In the genomic region with DNA sequence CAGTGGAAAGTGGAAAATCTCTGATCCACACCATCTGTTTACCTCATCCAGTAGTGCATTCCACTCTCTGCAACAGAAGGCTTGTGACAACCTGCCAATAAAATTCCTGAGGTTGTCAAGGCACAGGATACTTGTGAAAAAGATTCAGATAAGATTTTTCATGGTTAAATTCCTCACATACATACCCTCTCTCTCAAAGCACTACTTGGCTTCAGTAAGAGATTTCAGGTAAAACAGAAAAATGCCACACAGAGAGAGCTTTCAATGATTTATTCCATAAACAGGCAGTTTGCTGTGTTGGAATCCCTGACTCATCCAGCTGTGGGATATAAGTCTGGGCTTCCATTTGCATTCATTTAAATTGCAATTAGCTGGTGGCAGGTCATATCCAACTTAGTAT, we compare ENCODE assay signal across 13 cellular contexts.
DNase-seq lines count a peak whose midpoint lies in the region; ATAC-seq and TF ChIP-seq lines count a peak whose summit lies in the region.
"Had no signal": no experiment of that assay in that cellular context is flagged by ENCODE, and none has a peak within 500 bp of the region (broad histone marks: within the 10 kb centered on the region; RNA-seq: fewer than 3 reads in every experiment).

No MANE protein-coding gene starts in this region.

- H3K36me3 ChIP-seq in HCT116 (ENCODE audit: control insufficient read depth in 1 of 2, insufficient read depth in 2 of 2, low read length in 2 of 2) (no peaks in the 10 kb centered on the region), ascending aorta (no peaks in the 10 kb centered on the region)

- H3K9me3 ChIP-seq in HCT116 (ENCODE audit: control insufficient read depth in 1 of 2, insufficient read depth in 1 of 2, low read depth in 1 of 2, low read length in 2 of 2) (no peaks in the 10 kb centered on the region), ascending aorta (no peaks in the 10 kb centered on the region)
- H3K9me3 ChIP-seq: testis had no signal

- peak overlapping the region; percentile 44 for H3K27ac Mint-ChIP-seq in type B pancreatic cell
- H3K27ac Mint-ChIP-seq: brain, nephron had no signal

- TF ChIP-seq CTCF in HCT116 (IDR thresholded peaks at IDR 0.05 in 2 of 3, conservative IDR thresholded peaks at IDR 0.05 in 1 of 3; ENCODE audit: borderline replicate concordance in 1 of 3, insufficient read depth in 1 of 3, low read depth in 2 of 3, low read length in 2 of 3): no peak
- TF ChIP-seq CTCF in fibroblast of the aortic adventitia (IDR thresholded peaks at IDR 0.05; ENCODE audit: insufficient read depth, low read length): no peak
- TF ChIP-seq CTCF in type B pancreatic cell (conservative IDR thresholded peaks at IDR 0.05): no peak
- TF ChIP-seq CTCF in ascending aorta (IDR thresholded peaks at IDR 0.05): no peak

- peaks cover 10% of the 10 kb centered on the region for H3K9me3 Mint-ChIP-seq in type B pancreatic cell

- TF ChIP-seq POLR2A in HCT116 (IDR thresholded peaks at IDR 0.05; ENCODE audit: borderline replicate concordance, extremely low read depth, insufficient read depth, insufficient read length): no peak

- H3K4me1 ChIP-seq in HCT116 (ENCODE audit: control insufficient read depth in 1 of 2, insufficient read depth in 2 of 2, low read length in 2 of 2) (peaks cover 19 to 33% of the 10 kb centered on the region in 2 experiments), ascending aorta (peaks cover 0 to 16% of the 10 kb centered on the region in 2 donors)
- H3K4me1 ChIP-seq: testis had no signal

- H3K4me2 ChIP-seq in HCT116 (ENCODE audit: low read length): peak overlapping the region; percentile 28

- H3K36me3 Mint-ChIP-seq in type B pancreatic cell: no peaks in the 10 kb centered on the region
- H3K36me3 Mint-ChIP-seq: brain had no signal

- H3K27ac ChIP-seq in HCT116 (ENCODE audit: low read depth, low read length) (peak overlapping the region; percentile 37; the same call in 1 of the 2 replicates), ascending aorta (no peak overlapping the region)
- H3K27ac ChIP-seq: testis had no signal

- H3K4me3 ChIP-seq in HCT116 (replicated peaks in 1 of 2; ENCODE audit: low read depth in 1 of 2, low read length in 2 of 2): no peak overlapping the region
- H3K4me3 ChIP-seq in fibroblast of the aortic adventitia (ENCODE audit: low read depth, low read length): no peak overlapping the region
- H3K4me3 ChIP-seq in ascending aorta: no peak overlapping the region
- H3K4me3 ChIP-seq: testis had no signal

- intact Hi-C loops in HCT116 (cut with micrococcal nuclease): no loop called here
- intact Hi-C loops in ascending aorta (cut with DNase I): no loop called here

- POLR2A ChIA-PET in HCT116 (lab: Charles Lee): no interaction called here

- no peaks in the 10 kb centered on the region for H3K27me3 Mint-ChIP-seq in type B pancreatic cell

- peaks cover 5% of the 10 kb centered on the region for H3K4me1 Mint-ChIP-seq in type B pancreatic cell (ENCODE audit: unreplicated experiment)
- H3K4me1 Mint-ChIP-seq: brain had no signal

- H4K20me1 ChIP-seq in HCT116 (ENCODE audit: insufficient read depth): no peaks in the 10 kb centered on the region

- CTCF ChIA-PET in HCT116 (lab: Charles Lee): no interaction called here

- no peaks in the 10 kb centered on the region for H3K9me2 ChIP-seq in HCT116 (ENCODE audit: insufficient read depth)

- H2AFZ ChIP-seq in HCT116 (ENCODE audit: low read depth, low read length, poor library complexity, severe bottlenecking): no peak overlapping the region

- H3K4me3 Mint-ChIP-seq in type B pancreatic cell: no peak overlapping the region
- H3K4me3 Mint-ChIP-seq: brain, nephron had no signal

- no TSS peak for BruUV-seq in HCT116 (replicated peaks; lab: Mats Ljungman, UMichigan)

- H3K9ac ChIP-seq in HCT116 (ENCODE audit: low read length): no peak overlapping the region

- RAD21 ChIA-PET in HCT116 (lab: Charles Lee; ENCODE audit: low non-redundant PET in 1 of 2, low total read pairs in 2 of 2, uncharacterized antibody in 2 of 2, unreplicated experiment in 2 of 2): no interaction called here

- H3K27me3 ChIP-seq in HCT116 (ENCODE audit: insufficient read depth, low read length) (no peaks in the 10 kb centered on the region), ascending aorta (no peaks in the 10 kb centered on the region)
- H3K27me3 ChIP-seq: testis had no signal

- ATAC-seq in HCT116: no peak
- ATAC-seq in SK-N-SH treated with all-trans-retinoic acid at 6 μM for 48 hours: peak; percentile 19; the same call in 2 of the 3 replicates
- no peak for ATAC-seq in HG03354 (IDR thresholded peaks at IDR 0.05; ENCODE audit: poor library complexity, severe bottlenecking, unreplicated experiment)

- no peak for TF ChIP-seq RAD21 in HCT116 (IDR thresholded peaks at IDR 0.05; ENCODE audit: low read depth)

- no peaks in the 10 kb centered on the region for H3K79me2 ChIP-seq in HCT116 (ENCODE audit: insufficient read depth, low read length)

- DNase-seq in HCT116 (ENCODE audit: low read depth, low spot score) (no peak), fibroblast of the aortic adventitia (ENCODE audit: low read depth) (peak; percentile 60), type B pancreatic cell (ENCODE audit: extremely low spot score, unreplicated experiment) (no peak), ascending aorta (ENCODE audit: low spot score in 2 of 2) (no peak), HuH-7 (ENCODE audit: low spot score) (no peak)
- DNase-seq: activated T-cell treated with anti-CD3 and anti-CD28 coated beads, Interleukin-2, amount 50 U/mL, for 1 hour; erythroblast; NCI-H748 treated with DMSO at 0.1 percent for 48 hours; testis had no signal

TF ChIP-seq in HCT116, 20 proteins besides CTCF, POLR2A, EP300 and RAD21:
- TF ChIP-seq ELF1 (IDR thresholded peaks at IDR 0.05; ENCODE audit: borderline replicate concordance, low read depth) (no peak), JUND (IDR thresholded peaks at IDR 0.05) (peak; percentile 13; the same call in 1 of the 2 replicates), EGR1 (IDR thresholded peaks at IDR 0.05; ENCODE audit: low read depth) (no peak), FOSL1 (IDR thresholded peaks at IDR 0.05; ENCODE audit: low read depth) (0 out of 2 replicates have a peak, but pooled peaks have one; percentile 18)

TF ChIP-seq in SK-N-SH treated with all-trans-retinoic acid at 6 μM for 48 hours, 23 proteins besides CTCF, POLR2A, EP300 and RAD21:
- TF ChIP-seq ZC3H10 (CRISPR knock-in tag; IDR thresholded peaks at IDR 0.05): no peak
- no peak for TF ChIP-seq ZFP3 (CRISPR knock-in tag; IDR thresholded peaks at IDR 0.05)
